Comparison of ENCODE assay signal across 12 cellular contexts in genomic region chr12:47822863-47823262, GRCh38. TPM values are rescaled to one million over a fixed set of nuclear protein-coding genes. Genes with fewer than 3 reads are reported as not detected.
A peak's percentile ranks its signal among the peaks of the same experiment; 100 is the strongest.
DNase-seq lines count a peak whose midpoint lies in the region; FAIRE-seq and TF ChIP-seq lines count a peak whose summit lies in the region.
"Had no signal": no experiment of that assay in that cellular context is flagged by ENCODE, and none has a peak within 500 bp of the region (broad histone marks: within the 10 kb centered on the region; RNA-seq: fewer than 3 reads in every experiment).

No MANE protein-coding gene starts in this region.

- peaks cover 0 to 8% (median 1%) of the 10 kb centered on the region in 11 experiments; a peak in 5 of 22 replicates for H3K36me3 ChIP-seq in BLaER1 treated with 17β-estradiol and CSF1 and Interleukin-3, amounts not matched to agents 10 nM and 100 nM
- H3K36me3 ChIP-seq in PC-9 (ENCODE audit: low read depth) (no peaks in the 10 kb centered on the region), esophagus squamous epithelium (no peaks in the 10 kb centered on the region), prostate gland (no peaks in the 10 kb centered on the region)

- 66 to 76% methylated on average over 3 of the region's 3 CpGs for WGBS in esophagus squamous epithelium, 2 donors
- 82% methylated on average over 3 of the region's 3 CpGs for WGBS in prostate gland

- TF ChIP-seq CTCF in PC-9 (conservative IDR thresholded peaks at IDR 0.05) (no peak), esophagus squamous epithelium (IDR thresholded peaks at IDR 0.05) (no peak), prostate gland (IDR thresholded peaks at IDR 0.05) (no peak)

- no peak overlapping the region for H3K4me3 ChIP-seq in BLaER1 treated with 17β-estradiol and CSF1 and Interleukin-3, amounts not matched to agents 10 nM and 100 nM
- H3K4me3 ChIP-seq in PC-9 (no peak overlapping the region), esophagus squamous epithelium (no peak overlapping the region), prostate gland (no peak overlapping the region)

- CTCF ChIA-PET in PC-9 (lab: Charles Lee): interaction anchor here (1.2 kb wide), 1 partner anchor 13 kb away, joined by 4 read pairs; no protein-coding TSS in a partner anchor

- peak overlapping the region; percentile 72 to 99 (median 93) for H3K4me2 ChIP-seq in BLaER1 treated with 17β-estradiol and CSF1 and Interleukin-3, amounts not matched to agents 10 nM and 100 nM
- peak overlapping the region; percentile 99 for H3K4me2 ChIP-seq in PC-9

- peaks cover 19% of the 10 kb centered on the region for H3K79me2 ChIP-seq in PC-9 (ENCODE audit: low read depth)

- no peaks in the 10 kb centered on the region for H3K27me3 ChIP-seq in BLaER1 treated with 17β-estradiol and CSF1 and Interleukin-3, amounts not matched to agents 10 nM and 100 nM
- no peaks in the 10 kb centered on the region for H3K27me3 ChIP-seq in PC-9 (ENCODE audit: insufficient read depth, low read depth)
- no peaks in the 10 kb centered on the region for H3K27me3 ChIP-seq in esophagus squamous epithelium
- no peaks in the 10 kb centered on the region for H3K27me3 ChIP-seq in prostate gland (replicated peaks; ENCODE audit: insufficient read depth)

- DNase-seq in PC-9 (no peak), esophagus squamous epithelium (lab: John Stamatoyannopoulos, UW) (no peak), prostate gland (ENCODE audit: low spot score) (no peak), RCC 7860 (ENCODE audit: low spot score) (no peak), NCI-H446 treated with DMSO at 0.1 percent for 48 hours (lab: John Stamatoyannopoulos, UW) (no peak), hypothalamus (lab: John Stamatoyannopoulos, UW) (no peak), dermis blood vessel endothelial cell (no peak)
- DNase-seq: effector CD8-positive, alpha-beta T cell; NCI-H1048; stimulated activated CD4-positive, alpha-beta T cell treated with anti-CD3 and anti-CD28 coated beads, Interleukin-4, amount 100 ng/mL, for 4 hours had no signal

- H4K20me1 ChIP-seq in BLaER1 treated with 17β-estradiol and CSF1 and Interleukin-3, amounts not matched to agents 10 nM and 100 nM: peaks cover 0 to 13% (median 12%) of the 10 kb centered on the region in 11 experiments; a peak in 13 of 22 replicates
- no peaks in the 10 kb centered on the region; the same call in 1 of the 2 replicates for H4K20me1 ChIP-seq in PC-9 (ENCODE audit: insufficient read depth)

- POLR2A ChIA-PET in PC-9 (lab: Charles Lee; ENCODE audit: unreplicated experiment): no interaction called here

- H3K27ac ChIP-seq in BLaER1 treated with 17β-estradiol and CSF1 and Interleukin-3, amounts not matched to agents 10 nM and 100 nM: peak overlapping the region in 8 of 11 experiments; percentile 5 to 50 (median 28); a peak in 11 of 22 replicates
- H3K27ac ChIP-seq in PC-9: peak overlapping the region; percentile 80; the same call in 1 of the 2 replicates
- peak overlapping the region; percentile 96 to 99 (median 98) for H3K27ac ChIP-seq in esophagus squamous epithelium
- peak overlapping the region; percentile 7 to 90 for H3K27ac ChIP-seq in prostate gland
- H3K27ac ChIP-seq: HL-60 had no signal

- no TSS peak for BruUV-seq in PC-9 (replicated peaks; lab: Mats Ljungman, UMichigan)

- H2AFZ ChIP-seq in PC-9: no peak overlapping the region

- TF ChIP-seq POLR2A in esophagus squamous epithelium (IDR thresholded peaks at IDR 0.05) (no peak), prostate gland (IDR thresholded peaks at IDR 0.05) (no peak)

- FAIRE-seq in RCC 7860 (lab: Jason Lieb, UNC): no peak

- peak overlapping the region in 1 of 11 experiments; percentile 26; a peak in 1 of 22 replicates for H3K9ac ChIP-seq in BLaER1 treated with 17β-estradiol and CSF1 and Interleukin-3, amounts not matched to agents 10 nM and 100 nM

- no peaks in the 10 kb centered on the region for H3K9me3 ChIP-seq in BLaER1 treated with 17β-estradiol and CSF1 and Interleukin-3, amounts not matched to agents 10 nM and 100 nM (replicated peaks in 1 of 11)
- H3K9me3 ChIP-seq in PC-9 (ENCODE audit: insufficient read depth, low read depth) (no peaks in the 10 kb centered on the region), esophagus squamous epithelium (no peaks in the 10 kb centered on the region), prostate gland (no peaks in the 10 kb centered on the region)

- peaks cover 55% of the 10 kb centered on the region for H3F3A ChIP-seq in PC-9 (ENCODE audit: insufficient read depth, low read depth)

- intact Hi-C loops in PC-9 (cut with micrococcal nuclease; ENCODE audit: unreplicated experiment) (loop anchor here (10.0 kb wide), 1 partner anchor 548 kb away; no protein-coding TSS in a partner anchor), esophagus squamous epithelium (cut with DNase I) (no loop called here), prostate gland (cut with DNase I) (no loop called here)

- no peaks in the 10 kb centered on the region for H3K9me2 ChIP-seq in PC-9 (ENCODE audit: insufficient read depth)

- H3K4me1 ChIP-seq in BLaER1 treated with 17β-estradiol and CSF1 and Interleukin-3, amounts not matched to agents 10 nM and 100 nM: peaks cover 54 to 81% (median 68%) of the 10 kb centered on the region in 10 experiments
- H3K4me1 ChIP-seq in PC-9 (replicated peaks; ENCODE audit: insufficient read depth) (peaks cover 81% of the 10 kb centered on the region), esophagus squamous epithelium (peaks cover 70 to 93% (median 77%) of the 10 kb centered on the region in 3 donors), prostate gland (replicated peaks) (peaks cover 10% of the 10 kb centered on the region)

RNA-seq across cellular contexts. Expression of gene HDAC7, which starts 3.2 kb away (rescaled TPM):
- 106 and 114 TPM in 2 replicates for total RNA-seq in PC-9 (2021)
- total RNA-seq in esophagus squamous epithelium: 10 to 100 TPM; 19.8 to 37.2 (median 24.0) TPM
- 10 to 100 TPM; 39.5 to 67.7 TPM for total RNA-seq in prostate gland
- total RNA-seq in dermis blood vessel endothelial cell: 55.0 and 75.4 TPM in 2 replicates

RNA-seq across cellular contexts. Expression of gene SLC48A1, which starts 49.8 kb away (rescaled TPM):
- total RNA-seq in PC-9 (2021): 76.4 and 108 TPM in 2 replicates
- 10 to 100 TPM; 18.9 to 35.4 (median 25.4) TPM for total RNA-seq in esophagus squamous epithelium
- total RNA-seq in prostate gland: 10 to 100 TPM; 39.0 to 52.5 TPM
- total RNA-seq in dermis blood vessel endothelial cell: 19.2 and 22.1 TPM in 2 replicates

Comparison
In these comparisons a context has a peak if more than half of its experiments do, and no peak if none do; other contexts are left out.
1. H3K27ac ChIP-seq: peak in every context shown above with its lines; median percentile 98 in esophagus squamous epithelium; 80 in PC-9; 48 in prostate gland; 28 in BLaER1 treated with 17β-estradiol and CSF1 and Interleukin-3, amounts not matched to agents 10 nM and 100 nM.